ENCODE assay signal across 1 cellular context in the genomic region with DNA sequence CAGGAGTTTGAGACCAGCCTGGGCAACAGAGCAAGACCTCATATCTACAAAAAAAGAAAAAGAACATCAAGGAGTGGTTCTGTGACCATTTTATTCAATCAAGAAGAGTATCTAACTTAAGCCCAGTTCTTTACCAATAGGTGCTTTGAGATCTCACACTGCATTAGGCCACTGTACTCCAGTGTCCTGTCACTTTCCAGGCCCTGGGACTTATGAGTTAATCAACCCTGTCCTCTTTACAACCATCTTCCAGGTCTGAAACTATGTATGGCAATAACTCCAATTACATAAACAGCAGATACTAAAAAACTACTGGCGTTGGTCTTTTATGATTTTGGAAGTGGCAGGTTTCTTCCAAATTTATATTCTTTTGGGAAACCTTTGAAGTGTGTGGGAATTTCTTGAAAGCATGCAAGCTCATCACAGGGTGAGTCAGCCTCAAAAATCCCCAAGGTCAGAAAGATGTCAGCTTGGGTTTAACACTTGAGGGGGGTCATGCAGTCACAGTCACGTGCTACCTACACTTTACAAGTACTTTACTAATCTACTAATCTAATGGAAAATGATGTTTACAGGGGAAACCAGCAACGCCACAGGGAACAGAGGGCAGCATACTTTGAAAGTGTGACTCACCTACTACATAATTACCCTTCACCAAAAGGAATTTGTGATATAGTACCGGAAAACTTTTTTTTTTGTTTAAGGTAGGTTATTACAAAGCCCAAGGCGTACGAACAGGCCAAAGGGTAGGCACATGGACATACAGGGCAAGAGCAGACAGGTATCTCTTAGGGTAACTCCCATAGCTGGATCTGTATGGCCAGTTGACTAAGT.
TF ChIP-seq lines count a peak whose summit lies in the region.

No MANE protein-coding gene starts in this region.

TF ChIP-seq in GM12878, 131 proteins besides CTCF, POLR2A, EP300 and RAD21 (continued from another document and continues in another):
- TF ChIP-seq, protein P1, sequence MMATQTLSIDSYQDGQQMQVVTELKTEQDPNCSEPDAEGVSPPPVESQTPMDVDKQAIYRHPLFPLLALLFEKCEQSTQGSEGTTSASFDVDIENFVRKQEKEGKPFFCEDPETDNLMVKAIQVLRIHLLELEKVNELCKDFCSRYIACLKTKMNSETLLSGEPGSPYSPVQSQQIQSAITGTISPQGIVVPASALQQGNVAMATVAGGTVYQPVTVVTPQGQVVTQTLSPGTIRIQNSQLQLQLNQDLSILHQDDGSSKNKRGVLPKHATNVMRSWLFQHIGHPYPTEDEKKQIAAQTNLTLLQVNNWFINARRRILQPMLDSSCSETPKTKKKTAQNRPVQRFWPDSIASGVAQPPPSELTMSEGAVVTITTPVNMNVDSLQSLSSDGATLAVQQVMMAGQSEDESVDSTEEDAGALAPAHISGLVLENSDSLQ (IDR thresholded peaks at IDR 0.05), result 0 out of 2 replicates have a peak, but pooled peaks have one; percentile 16
- TF ChIP-seq, protein P2, sequence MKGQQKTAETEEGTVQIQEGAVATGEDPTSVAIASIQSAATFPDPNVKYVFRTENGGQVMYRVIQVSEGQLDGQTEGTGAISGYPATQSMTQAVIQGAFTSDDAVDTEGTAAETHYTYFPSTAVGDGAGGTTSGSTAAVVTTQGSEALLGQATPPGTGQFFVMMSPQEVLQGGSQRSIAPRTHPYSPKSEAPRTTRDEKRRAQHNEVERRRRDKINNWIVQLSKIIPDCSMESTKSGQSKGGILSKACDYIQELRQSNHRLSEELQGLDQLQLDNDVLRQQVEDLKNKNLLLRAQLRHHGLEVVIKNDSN (IDR thresholded peaks at IDR 0.05; ENCODE audit: borderline replicate concordance, extremely low read length, insufficient read depth, low read depth, low read length), result peak; percentile 30
- TF ChIP-seq, protein P3, sequence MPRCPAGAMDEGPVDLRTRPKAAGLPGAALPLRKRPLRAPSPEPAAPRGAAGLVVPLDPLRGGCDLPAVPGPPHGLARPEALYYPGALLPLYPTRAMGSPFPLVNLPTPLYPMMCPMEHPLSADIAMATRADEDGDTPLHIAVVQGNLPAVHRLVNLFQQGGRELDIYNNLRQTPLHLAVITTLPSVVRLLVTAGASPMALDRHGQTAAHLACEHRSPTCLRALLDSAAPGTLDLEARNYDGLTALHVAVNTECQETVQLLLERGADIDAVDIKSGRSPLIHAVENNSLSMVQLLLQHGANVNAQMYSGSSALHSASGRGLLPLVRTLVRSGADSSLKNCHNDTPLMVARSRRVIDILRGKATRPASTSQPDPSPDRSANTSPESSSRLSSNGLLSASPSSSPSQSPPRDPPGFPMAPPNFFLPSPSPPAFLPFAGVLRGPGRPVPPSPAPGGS (IDR thresholded peaks at IDR 0.05; ENCODE audit: borderline replicate concordance, insufficient read depth, low read depth, low read length, poor library complexity, severe bottlenecking), result peak; percentile 12
- TF ChIP-seq RBBP5 (conservative IDR thresholded peaks at IDR 0.05) (no peak), DPF2 (IDR thresholded peaks at IDR 0.05) (peak; percentile 76), EED (IDR thresholded peaks at IDR 0.05; ENCODE audit: low read depth) (peak; percentile 80), SMARCA5 (IDR thresholded peaks at IDR 0.05) (no peak), MTA3 (IDR thresholded peaks at IDR 0.05; ENCODE audit: borderline replicate concordance, low read length) (no peak), GABPA (IDR thresholded peaks at IDR 0.05; ENCODE audit: low read depth) (no peak), ZNF24 (IDR thresholded peaks at IDR 0.05) (no peak), ESRRA (IDR thresholded peaks at IDR 0.05; ENCODE audit: low read length) (peak; percentile 93; the same call in 1 of the 2 replicates), CREM (IDR thresholded peaks at IDR 0.05; ENCODE audit: low read depth) (0 out of 2 replicates have a peak, but pooled peaks have one; percentile 64), RCOR1 (conservative IDR thresholded peaks at IDR 0.05; ENCODE audit: low read depth, low read length) (no peak), YY1 (IDR thresholded peaks at IDR 0.05; ENCODE audit: low read depth, low read length) (no peak), NRF1 (conservative IDR thresholded peaks at IDR 0.05; ENCODE audit: low read depth, low read length) (no peak), IKZF1 (conservative IDR thresholded peaks at IDR 0.05) (peak; percentile 93)
- TF ChIP-seq, protein P4, sequence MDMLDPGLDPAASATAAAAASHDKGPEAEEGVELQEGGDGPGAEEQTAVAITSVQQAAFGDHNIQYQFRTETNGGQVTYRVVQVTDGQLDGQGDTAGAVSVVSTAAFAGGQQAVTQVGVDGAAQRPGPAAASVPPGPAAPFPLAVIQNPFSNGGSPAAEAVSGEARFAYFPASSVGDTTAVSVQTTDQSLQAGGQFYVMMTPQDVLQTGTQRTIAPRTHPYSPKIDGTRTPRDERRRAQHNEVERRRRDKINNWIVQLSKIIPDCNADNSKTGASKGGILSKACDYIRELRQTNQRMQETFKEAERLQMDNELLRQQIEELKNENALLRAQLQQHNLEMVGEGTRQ (IDR thresholded peaks at IDR 0.05; ENCODE audit: borderline replicate concordance, low read depth, low read length), result peak; percentile 52; the same call in 1 of the 2 replicates
- TF ChIP-seq, protein P5, sequence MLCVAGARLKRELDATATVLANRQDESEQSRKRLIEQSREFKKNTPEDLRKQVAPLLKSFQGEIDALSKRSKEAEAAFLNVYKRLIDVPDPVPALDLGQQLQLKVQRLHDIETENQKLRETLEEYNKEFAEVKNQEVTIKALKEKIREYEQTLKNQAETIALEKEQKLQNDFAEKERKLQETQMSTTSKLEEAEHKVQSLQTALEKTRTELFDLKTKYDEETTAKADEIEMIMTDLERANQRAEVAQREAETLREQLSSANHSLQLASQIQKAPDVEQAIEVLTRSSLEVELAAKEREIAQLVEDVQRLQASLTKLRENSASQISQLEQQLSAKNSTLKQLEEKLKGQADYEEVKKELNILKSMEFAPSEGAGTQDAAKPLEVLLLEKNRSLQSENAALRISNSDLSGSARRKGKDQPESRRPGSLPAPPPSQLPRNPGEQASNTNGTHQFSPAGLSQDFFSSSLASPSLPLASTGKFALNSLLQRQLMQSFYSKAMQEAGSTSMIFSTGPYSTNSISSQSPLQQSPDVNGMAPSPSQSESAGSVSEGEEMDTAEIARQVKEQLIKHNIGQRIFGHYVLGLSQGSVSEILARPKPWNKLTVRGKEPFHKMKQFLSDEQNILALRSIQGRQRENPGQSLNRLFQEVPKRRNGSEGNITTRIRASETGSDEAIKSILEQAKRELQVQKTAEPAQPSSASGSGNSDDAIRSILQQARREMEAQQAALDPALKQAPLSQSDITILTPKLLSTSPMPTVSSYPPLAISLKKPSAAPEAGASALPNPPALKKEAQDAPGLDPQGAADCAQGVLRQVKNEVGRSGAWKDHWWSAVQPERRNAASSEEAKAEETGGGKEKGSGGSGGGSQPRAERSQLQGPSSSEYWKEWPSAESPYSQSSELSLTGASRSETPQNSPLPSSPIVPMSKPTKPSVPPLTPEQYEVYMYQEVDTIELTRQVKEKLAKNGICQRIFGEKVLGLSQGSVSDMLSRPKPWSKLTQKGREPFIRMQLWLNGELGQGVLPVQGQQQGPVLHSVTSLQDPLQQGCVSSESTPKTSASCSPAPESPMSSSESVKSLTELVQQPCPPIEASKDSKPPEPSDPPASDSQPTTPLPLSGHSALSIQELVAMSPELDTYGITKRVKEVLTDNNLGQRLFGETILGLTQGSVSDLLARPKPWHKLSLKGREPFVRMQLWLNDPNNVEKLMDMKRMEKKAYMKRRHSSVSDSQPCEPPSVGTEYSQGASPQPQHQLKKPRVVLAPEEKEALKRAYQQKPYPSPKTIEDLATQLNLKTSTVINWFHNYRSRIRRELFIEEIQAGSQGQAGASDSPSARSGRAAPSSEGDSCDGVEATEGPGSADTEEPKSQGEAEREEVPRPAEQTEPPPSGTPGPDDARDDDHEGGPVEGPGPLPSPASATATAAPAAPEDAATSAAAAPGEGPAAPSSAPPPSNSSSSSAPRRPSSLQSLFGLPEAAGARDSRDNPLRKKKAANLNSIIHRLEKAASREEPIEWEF (IDR thresholded peaks at IDR 0.05; ENCODE audit: insufficient replicate concordance, low read depth, low read length), result peak; percentile 74
- TF ChIP-seq, protein P6, sequence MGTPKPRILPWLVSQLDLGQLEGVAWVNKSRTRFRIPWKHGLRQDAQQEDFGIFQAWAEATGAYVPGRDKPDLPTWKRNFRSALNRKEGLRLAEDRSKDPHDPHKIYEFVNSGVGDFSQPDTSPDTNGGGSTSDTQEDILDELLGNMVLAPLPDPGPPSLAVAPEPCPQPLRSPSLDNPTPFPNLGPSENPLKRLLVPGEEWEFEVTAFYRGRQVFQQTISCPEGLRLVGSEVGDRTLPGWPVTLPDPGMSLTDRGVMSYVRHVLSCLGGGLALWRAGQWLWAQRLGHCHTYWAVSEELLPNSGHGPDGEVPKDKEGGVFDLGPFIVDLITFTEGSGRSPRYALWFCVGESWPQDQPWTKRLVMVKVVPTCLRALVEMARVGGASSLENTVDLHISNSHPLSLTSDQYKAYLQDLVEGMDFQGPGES (IDR thresholded peaks at IDR 0.05), result no peak
- TF ChIP-seq, protein P7, sequence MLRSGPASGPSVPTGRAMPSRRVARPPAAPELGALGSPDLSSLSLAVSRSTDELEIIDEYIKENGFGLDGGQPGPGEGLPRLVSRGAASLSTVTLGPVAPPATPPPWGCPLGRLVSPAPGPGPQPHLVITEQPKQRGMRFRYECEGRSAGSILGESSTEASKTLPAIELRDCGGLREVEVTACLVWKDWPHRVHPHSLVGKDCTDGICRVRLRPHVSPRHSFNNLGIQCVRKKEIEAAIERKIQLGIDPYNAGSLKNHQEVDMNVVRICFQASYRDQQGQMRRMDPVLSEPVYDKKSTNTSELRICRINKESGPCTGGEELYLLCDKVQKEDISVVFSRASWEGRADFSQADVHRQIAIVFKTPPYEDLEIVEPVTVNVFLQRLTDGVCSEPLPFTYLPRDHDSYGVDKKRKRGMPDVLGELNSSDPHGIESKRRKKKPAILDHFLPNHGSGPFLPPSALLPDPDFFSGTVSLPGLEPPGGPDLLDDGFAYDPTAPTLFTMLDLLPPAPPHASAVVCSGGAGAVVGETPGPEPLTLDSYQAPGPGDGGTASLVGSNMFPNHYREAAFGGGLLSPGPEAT (IDR thresholded peaks at IDR 0.05; ENCODE audit: low read depth), result peak; percentile 96
- TF ChIP-seq, protein P8, sequence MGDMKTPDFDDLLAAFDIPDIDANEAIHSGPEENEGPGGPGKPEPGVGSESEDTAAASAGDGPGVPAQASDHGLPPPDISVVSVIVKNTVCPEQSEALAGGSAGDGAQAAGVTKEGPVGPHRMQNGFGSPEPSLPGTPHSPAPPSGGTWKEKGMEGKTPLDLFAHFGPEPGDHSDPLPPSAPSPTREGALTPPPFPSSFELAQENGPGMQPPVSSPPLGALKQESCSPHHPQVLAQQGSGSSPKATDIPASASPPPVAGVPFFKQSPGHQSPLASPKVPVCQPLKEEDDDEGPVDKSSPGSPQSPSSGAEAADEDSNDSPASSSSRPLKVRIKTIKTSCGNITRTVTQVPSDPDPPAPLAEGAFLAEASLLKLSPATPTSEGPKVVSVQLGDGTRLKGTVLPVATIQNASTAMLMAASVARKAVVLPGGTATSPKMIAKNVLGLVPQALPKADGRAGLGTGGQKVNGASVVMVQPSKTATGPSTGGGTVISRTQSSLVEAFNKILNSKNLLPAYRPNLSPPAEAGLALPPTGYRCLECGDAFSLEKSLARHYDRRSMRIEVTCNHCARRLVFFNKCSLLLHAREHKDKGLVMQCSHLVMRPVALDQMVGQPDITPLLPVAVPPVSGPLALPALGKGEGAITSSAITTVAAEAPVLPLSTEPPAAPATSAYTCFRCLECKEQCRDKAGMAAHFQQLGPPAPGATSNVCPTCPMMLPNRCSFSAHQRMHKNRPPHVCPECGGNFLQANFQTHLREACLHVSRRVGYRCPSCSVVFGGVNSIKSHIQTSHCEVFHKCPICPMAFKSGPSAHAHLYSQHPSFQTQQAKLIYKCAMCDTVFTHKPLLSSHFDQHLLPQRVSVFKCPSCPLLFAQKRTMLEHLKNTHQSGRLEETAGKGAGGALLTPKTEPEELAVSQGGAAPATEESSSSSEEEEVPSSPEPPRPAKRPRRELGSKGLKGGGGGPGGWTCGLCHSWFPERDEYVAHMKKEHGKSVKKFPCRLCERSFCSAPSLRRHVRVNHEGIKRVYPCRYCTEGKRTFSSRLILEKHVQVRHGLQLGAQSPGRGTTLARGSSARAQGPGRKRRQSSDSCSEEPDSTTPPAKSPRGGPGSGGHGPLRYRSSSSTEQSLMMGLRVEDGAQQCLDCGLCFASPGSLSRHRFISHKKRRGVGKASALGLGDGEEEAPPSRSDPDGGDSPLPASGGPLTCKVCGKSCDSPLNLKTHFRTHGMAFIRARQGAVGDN (IDR thresholded peaks at IDR 0.05), result peak; percentile 90
- TF ChIP-seq, protein P9, sequence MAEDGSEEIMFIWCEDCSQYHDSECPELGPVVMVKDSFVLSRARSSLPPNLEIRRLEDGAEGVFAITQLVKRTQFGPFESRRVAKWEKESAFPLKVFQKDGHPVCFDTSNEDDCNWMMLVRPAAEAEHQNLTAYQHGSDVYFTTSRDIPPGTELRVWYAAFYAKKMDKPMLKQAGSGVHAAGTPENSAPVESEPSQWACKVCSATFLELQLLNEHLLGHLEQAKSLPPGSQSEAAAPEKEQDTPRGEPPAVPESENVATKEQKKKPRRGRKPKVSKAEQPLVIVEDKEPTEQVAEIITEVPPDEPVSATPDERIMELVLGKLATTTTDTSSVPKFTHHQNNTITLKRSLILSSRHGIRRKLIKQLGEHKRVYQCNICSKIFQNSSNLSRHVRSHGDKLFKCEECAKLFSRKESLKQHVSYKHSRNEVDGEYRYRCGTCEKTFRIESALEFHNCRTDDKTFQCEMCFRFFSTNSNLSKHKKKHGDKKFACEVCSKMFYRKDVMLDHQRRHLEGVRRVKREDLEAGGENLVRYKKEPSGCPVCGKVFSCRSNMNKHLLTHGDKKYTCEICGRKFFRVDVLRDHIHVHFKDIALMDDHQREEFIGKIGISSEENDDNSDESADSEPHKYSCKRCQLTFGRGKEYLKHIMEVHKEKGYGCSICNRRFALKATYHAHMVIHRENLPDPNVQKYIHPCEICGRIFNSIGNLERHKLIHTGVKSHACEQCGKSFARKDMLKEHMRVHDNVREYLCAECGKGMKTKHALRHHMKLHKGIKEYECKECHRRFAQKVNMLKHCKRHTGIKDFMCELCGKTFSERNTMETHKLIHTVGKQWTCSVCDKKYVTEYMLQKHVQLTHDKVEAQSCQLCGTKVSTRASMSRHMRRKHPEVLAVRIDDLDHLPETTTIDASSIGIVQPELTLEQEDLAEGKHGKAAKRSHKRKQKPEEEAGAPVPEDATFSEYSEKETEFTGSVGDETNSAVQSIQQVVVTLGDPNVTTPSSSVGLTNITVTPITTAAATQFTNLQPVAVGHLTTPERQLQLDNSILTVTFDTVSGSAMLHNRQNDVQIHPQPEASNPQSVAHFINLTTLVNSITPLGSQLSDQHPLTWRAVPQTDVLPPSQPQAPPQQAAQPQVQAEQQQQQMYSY (CRISPR knock-in tag; IDR thresholded peaks at IDR 0.05), result no peak
